Comparison of ENCODE assay signal across 1 cellular context in genomic region chr9:125137200-125137599, GRCh38.
TF ChIP-seq lines count a peak whose summit lies in the region.

No MANE protein-coding gene starts in this region.

TF ChIP-seq in SK-N-SH, 30 proteins besides CTCF, POLR2A, EP300 and RAD21 (continued from another document):
- no peak for TF ChIP-seq SMC3 (IDR thresholded peaks at IDR 0.05; ENCODE audit: low read depth, low read length)
- TF ChIP-seq, protein P1, sequence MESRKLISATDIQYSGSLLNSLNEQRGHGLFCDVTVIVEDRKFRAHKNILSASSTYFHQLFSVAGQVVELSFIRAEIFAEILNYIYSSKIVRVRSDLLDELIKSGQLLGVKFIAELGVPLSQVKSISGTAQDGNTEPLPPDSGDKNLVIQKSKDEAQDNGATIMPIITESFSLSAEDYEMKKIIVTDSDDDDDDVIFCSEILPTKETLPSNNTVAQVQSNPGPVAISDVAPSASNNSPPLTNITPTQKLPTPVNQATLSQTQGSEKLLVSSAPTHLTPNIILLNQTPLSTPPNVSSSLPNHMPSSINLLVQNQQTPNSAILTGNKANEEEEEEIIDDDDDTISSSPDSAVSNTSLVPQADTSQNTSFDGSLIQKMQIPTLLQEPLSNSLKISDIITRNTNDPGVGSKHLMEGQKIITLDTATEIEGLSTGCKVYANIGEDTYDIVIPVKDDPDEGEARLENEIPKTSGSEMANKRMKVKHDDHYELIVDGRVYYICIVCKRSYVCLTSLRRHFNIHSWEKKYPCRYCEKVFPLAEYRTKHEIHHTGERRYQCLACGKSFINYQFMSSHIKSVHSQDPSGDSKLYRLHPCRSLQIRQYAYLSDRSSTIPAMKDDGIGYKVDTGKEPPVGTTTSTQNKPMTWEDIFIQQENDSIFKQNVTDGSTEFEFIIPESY (IDR thresholded peaks at IDR 0.05; ENCODE audit: borderline replicate concordance, low read depth): no peak
- TF ChIP-seq ELF1 (IDR thresholded peaks at IDR 0.05): no peak
- TF ChIP-seq FOSL2 (IDR thresholded peaks at IDR 0.05; ENCODE audit: borderline replicate concordance, low read depth): no peak
- TF ChIP-seq TEAD4 (IDR thresholded peaks at IDR 0.05; ENCODE audit: borderline replicate concordance, insufficient read depth): no peak
- no peak for TF ChIP-seq NRF1 (IDR thresholded peaks at IDR 0.05; ENCODE audit: low read depth, low read length)
